ENCODE assay signal across 16 cellular contexts in the genomic region with DNA sequence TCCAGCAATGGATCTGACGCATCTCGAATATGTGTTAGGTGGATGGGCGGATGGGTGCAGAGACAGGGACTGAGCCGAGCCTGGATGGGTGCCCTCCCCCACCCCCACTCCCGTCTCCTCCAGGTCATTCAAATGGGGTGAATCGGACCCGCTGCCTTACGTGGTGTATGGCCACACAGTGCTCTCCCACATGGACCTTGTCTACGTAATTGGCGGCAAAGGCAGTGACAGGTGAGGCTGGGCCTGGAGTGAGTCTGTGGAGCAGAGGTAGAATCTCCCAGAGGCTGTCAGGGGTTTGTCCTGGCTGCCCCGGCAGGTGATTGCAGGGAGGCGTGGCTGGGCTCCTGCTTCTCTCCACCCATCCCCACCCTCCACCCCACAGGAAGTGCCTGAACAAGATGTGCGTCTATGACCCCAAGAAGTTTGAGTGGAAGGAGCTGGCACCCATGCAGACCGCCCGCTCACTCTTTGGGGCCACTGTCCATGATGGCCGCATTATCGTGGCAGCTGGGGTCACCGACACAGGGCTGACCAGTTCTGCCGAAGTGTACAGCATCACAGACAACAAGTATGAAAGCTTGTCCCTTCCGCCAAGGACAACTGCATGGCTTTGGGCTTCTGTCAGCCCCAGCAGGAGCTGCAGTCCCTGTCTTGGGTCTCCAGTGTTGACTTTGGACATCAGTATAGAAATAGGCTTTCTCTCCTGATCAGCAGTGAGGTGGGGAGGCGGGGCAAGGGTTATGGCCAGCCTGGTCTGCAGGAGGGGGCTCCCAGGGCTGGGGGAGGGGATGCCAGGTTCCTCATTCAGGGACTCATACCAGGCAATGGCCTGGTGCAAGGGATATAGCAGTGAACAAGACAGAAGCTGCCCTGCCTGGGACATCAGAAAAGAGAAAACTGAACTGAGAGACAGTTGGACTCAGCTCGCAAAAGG. TPM values are rescaled to one million over a fixed set of nuclear protein-coding genes. Genes with fewer than 3 reads are reported as not detected.
"Had no signal": no experiment of that assay in that cellular context is flagged by ENCODE, and none has a peak within 500 bp of the region (broad histone marks: within the 10 kb centered on the region; RNA-seq: fewer than 3 reads in every experiment).

No MANE protein-coding gene starts in this region.

- H3K27ac ChIP-seq: esophagus muscularis mucosa, neutrophil, prostate gland, upper lobe of left lung, VCaP had no signal

- H3K36me3 Mint-ChIP-seq: activated naive CD4-positive, alpha-beta T cell treated with anti-CD3 and anti-CD28 coated beads, Interleukin-2, amount 50 U/mL, for 72 hours had no signal

- H3K4me3 ChIP-seq: esophagus muscularis mucosa, prostate gland, upper lobe of left lung had no signal

- H3K9me3 Mint-ChIP-seq: activated CD4-positive, alpha-beta memory T cell treated with anti-CD3 and anti-CD28 coated beads, Interleukin-2, amount 10 ng/mL, durations not matched to agents 7 days and 5 days; activated naive CD4-positive, alpha-beta T cell treated with anti-CD3 and anti-CD28 coated beads, Interleukin-2, amount 50 U/mL, for 72 hours; stimulated activated naive CD8-positive, alpha-beta T cell treated with anti-CD3 and anti-CD28 coated beads, Interleukin-15, Interleukin-2, amounts not matched to agents 100 ng/mL and 50 ng/mL, for 24 hours had no signal

- H3K27ac Mint-ChIP-seq: activated CD4-positive, alpha-beta memory T cell treated with anti-CD3 and anti-CD28 coated beads, Interleukin-2, amount 10 ng/mL, durations not matched to agents 7 days and 5 days; activated CD4-positive, alpha-beta T cell treated with anti-CD3 and anti-CD28 coated beads for 36 hours; activated naive CD4-positive, alpha-beta T cell treated with anti-CD3 and anti-CD28 coated beads, Interleukin-2, amount 50 U/mL, for 72 hours; stimulated activated naive CD8-positive, alpha-beta T cell treated with anti-CD3 and anti-CD28 coated beads, Interleukin-15, Interleukin-2, amounts not matched to agents 100 ng/mL and 50 ng/mL, for 24 hours had no signal

- DNase-seq: activated CD4-positive, alpha-beta memory T cell treated with anti-CD3 and anti-CD28 coated beads, Interleukin-2, amount 10 ng/mL, durations not matched to agents 7 days and 5 days; activated CD4-positive, alpha-beta T cell treated with anti-CD3 and anti-CD28 coated beads for 36 hours; activated CD8-positive, alpha-beta memory T cell treated with anti-CD3 and anti-CD28 coated beads, Interleukin-2, amount 50 U/mL, for 48 hours; mesenchymal stem cell; stimulated activated CD4-positive, alpha-beta T cell treated with anti-CD3 and anti-CD28 coated beads, Interleukin-4, amount 100 ng/mL, for 1 hour; stimulated activated CD8-positive, alpha-beta memory T cell treated with anti-CD3 and anti-CD28 coated beads, Interleukin-4, amount 100 ng/mL, for 48 hours had no signal

- H3K36me3 ChIP-seq: esophagus muscularis mucosa, neutrophil, prostate gland, upper lobe of left lung had no signal

- H3K4me3 Mint-ChIP-seq: activated CD4-positive, alpha-beta memory T cell treated with anti-CD3 and anti-CD28 coated beads, Interleukin-2, amount 10 ng/mL, durations not matched to agents 7 days and 5 days; activated CD4-positive, alpha-beta T cell treated with anti-CD3 and anti-CD28 coated beads for 36 hours; stimulated activated naive CD8-positive, alpha-beta T cell treated with anti-CD3 and anti-CD28 coated beads, Interleukin-15, Interleukin-2, amounts not matched to agents 100 ng/mL and 50 ng/mL, for 24 hours had no signal

- H3K9me3 ChIP-seq: esophagus muscularis mucosa, neutrophil, prostate gland, upper lobe of left lung had no signal

- ATAC-seq: activated CD4-positive, alpha-beta T cell treated with anti-CD3 and anti-CD28 coated beads for 36 hours; activated naive CD4-positive, alpha-beta T cell treated with anti-CD3 and anti-CD28 coated beads, Interleukin-2, amount 50 U/mL, for 72 hours had no signal

- H3K4me1 ChIP-seq: prostate gland had no signal

RNA-seq across cellular contexts. Expression of a gene that starts 3.4 kb away (rescaled TPM):
- total RNA-seq: activated CD4-positive, alpha-beta memory T cell treated with anti-CD3 and anti-CD28 coated beads, Interleukin-2, amount 10 ng/mL, durations not matched to agents 7 days and 5 days; activated CD4-positive, alpha-beta T cell treated with anti-CD3 and anti-CD28 coated beads for 36 hours; activated naive CD4-positive, alpha-beta T cell treated with anti-CD3 and anti-CD28 coated beads, Interleukin-2, amount 50 U/mL, for 72 hours; fibroblast of villous mesenchyme; temporal lobe; upper lobe of left lung had no signal

RNA-seq across cellular contexts. Expression of a gene that starts 13.8 kb away (rescaled TPM):
- total RNA-seq: activated CD4-positive, alpha-beta T cell treated with anti-CD3 and anti-CD28 coated beads for 36 hours; activated naive CD4-positive, alpha-beta T cell treated with anti-CD3 and anti-CD28 coated beads, Interleukin-2, amount 50 U/mL, for 72 hours; cerebellum; fibroblast of villous mesenchyme; temporal lobe had no signal
